Comparison of ENCODE assay signal across 9 cellular contexts in the genomic region with DNA sequence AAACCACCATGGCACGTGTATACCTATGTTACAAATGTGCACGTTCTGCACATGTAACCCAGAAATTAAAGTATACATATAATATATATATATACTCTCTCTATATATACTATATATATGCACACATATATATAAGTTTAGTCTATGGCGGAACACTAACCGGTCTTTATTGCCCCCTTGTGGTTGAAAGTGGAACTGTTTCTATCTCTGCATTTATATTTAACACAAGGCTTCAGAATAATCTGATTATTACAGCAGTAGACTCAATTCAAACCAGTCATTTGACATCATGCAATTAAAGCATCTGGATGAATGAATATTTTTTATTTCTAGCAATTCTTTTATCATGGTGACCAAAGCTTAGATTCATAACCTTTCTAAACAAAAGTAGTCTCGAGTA. TPM values are rescaled to one million over a fixed set of nuclear protein-coding genes. Genes with fewer than 3 reads are reported as not detected.
A peak's percentile ranks its signal among the peaks of the same experiment; 100 is the strongest.
DNase-seq lines count a peak whose midpoint lies in the region; ATAC-seq, FAIRE-seq and TF ChIP-seq lines count a peak whose summit lies in the region.
"Had no signal": no experiment of that assay in that cellular context is flagged by ENCODE, and none has a peak within 500 bp of the region (broad histone marks: within the 10 kb centered on the region; RNA-seq: fewer than 3 reads in every experiment).

No MANE protein-coding gene starts in this region.

- no peaks in the 10 kb centered on the region for H3K27me3 ChIP-seq in thyroid gland

- H3K4me1 Mint-ChIP-seq in activated B cell treated with CpG ODN at 0.5 μM for 24 hours, result peaks cover 2% of the 10 kb centered on the region
- H3K4me1 Mint-ChIP-seq in immature natural killer cell, result no peaks in the 10 kb centered on the region

- H3K9me3 Mint-ChIP-seq in activated B cell treated with CpG ODN at 0.5 μM for 24 hours (no peaks in the 10 kb centered on the region), immature natural killer cell (no peaks in the 10 kb centered on the region)

- H3K4me1 ChIP-seq in thyroid gland, result no peaks in the 10 kb centered on the region

- no peaks in the 10 kb centered on the region for H3K36me3 ChIP-seq in thyroid gland

- peak; percentile 73 for ATAC-seq in GM19351 (IDR thresholded peaks at IDR 0.05; ENCODE audit: unreplicated experiment)
- ATAC-seq in activated B cell treated with CpG ODN at 0.5 μM for 24 hours (ENCODE audit: low read depth), result peak; percentile 37
- ATAC-seq in omental fat pad (ENCODE audit: low FRiP score), result no peak
- no peak for ATAC-seq in GM18520 (IDR thresholded peaks at IDR 0.05; ENCODE audit: unreplicated experiment)

- CTCF ChIA-PET in activated B cell treated with CpG ODN at 0.5 μM for 24 hours (lab: Charles Lee), result interaction anchor here (0.6 to 1.9 kb wide), 2 partner anchors 107 to 284 kb away, joined by 3 to 8 read pairs; a partner anchor contains a TSS

- no peak overlapping the region for H3K4me3 Mint-ChIP-seq in activated B cell treated with CpG ODN at 0.5 μM for 24 hours
- H3K4me3 Mint-ChIP-seq in immature natural killer cell, result no peak overlapping the region

- no peak overlapping the region for H3K4me3 ChIP-seq in thyroid gland (replicated peaks in 1 of 3)

- H3K27ac ChIP-seq in thyroid gland, result no peak overlapping the region

- FAIRE-seq in D721Med (lab: Jason Lieb, UNC), result no peak

- H3K36me3 Mint-ChIP-seq in activated B cell treated with CpG ODN at 0.5 μM for 24 hours (ENCODE audit: low read depth) (no peaks in the 10 kb centered on the region), immature natural killer cell (no peaks in the 10 kb centered on the region)

- intact Hi-C loops in activated B cell treated with CpG ODN at 0.5 μM for 24 hours (cut with micrococcal nuclease), result loop anchor here (1.0 kb wide), 3 partner anchors 106 to 284 kb away; no protein-coding TSS in a partner anchor
- intact Hi-C loops in thyroid gland (cut with DNase I), result loop anchor here (5.0 kb wide), 1 partner anchor 285 kb away; no protein-coding TSS in a partner anchor

- POLR2A ChIA-PET in activated B cell treated with CpG ODN at 0.5 μM for 24 hours (lab: Charles Lee), result no interaction called here

- DNase-seq in D721Med (ENCODE audit: insufficient read length, low spot score), result no peak
- peak; percentile 17 for DNase-seq in NCI-H187 treated with DMSO at 0.1 percent for 48 hours (lab: John Stamatoyannopoulos, UW)
- DNase-seq in activated B cell treated with CpG ODN at 0.5 μM for 24 hours, result no peak
- DNase-seq in immature natural killer cell, result peak; percentile 31 to 55 (median 46)
- DNase-seq in thyroid gland, result no peak
- no peak for DNase-seq in omental fat pad (ENCODE audit: low spot score)

- H3K27me3 Mint-ChIP-seq in activated B cell treated with CpG ODN at 0.5 μM for 24 hours (no peaks in the 10 kb centered on the region), immature natural killer cell (ENCODE audit: low read depth in 3 of 3) (peaks cover 2 to 5% (median 3%) of the 10 kb centered on the region in 3 donors)

- no peak for TF ChIP-seq POLR2A in thyroid gland (IDR thresholded peaks at IDR 0.05)

- TF ChIP-seq CTCF in D721Med (IDR thresholded peaks at IDR 0.05; ENCODE audit: insufficient read depth, missing control alignments) (peak; percentile 40), activated B cell treated with CpG ODN at 0.5 μM for 24 hours (IDR thresholded peaks at IDR 0.05) (no peak), thyroid gland (IDR thresholded peaks at IDR 0.05) (peak; percentile 34 to 85 (median 53)), omental fat pad (IDR thresholded peaks at IDR 0.05) (no peak)

- 18 to 24% methylated on average over 5 of the region's 5 CpGs for WGBS in thyroid gland, 2 donors

- H3K9me3 ChIP-seq in thyroid gland, result no peaks in the 10 kb centered on the region

- H3K27ac Mint-ChIP-seq in activated B cell treated with CpG ODN at 0.5 μM for 24 hours, result no peak overlapping the region
- no peak overlapping the region for H3K27ac Mint-ChIP-seq in immature natural killer cell

RNA-seq across cellular contexts. Expression of a gene that starts 14.6 kb away (rescaled TPM):
- total RNA-seq in activated B cell treated with CpG ODN at 0.5 μM for 24 hours, result 0.39 and 0.51 TPM in 2 replicates
- polyA plus RNA-seq in immature natural killer cell, result under 1 TPM; 0.33 to 0.43 (median 0.38) TPM
- 1 to 10 TPM; 1.9 to 4.1 (median 2.9) TPM for total RNA-seq in thyroid gland
- 1 to 10 TPM in 1 of 4 donors, under 1 TPM in 3; 0.50 to 3.9 (median 0.76) TPM for total RNA-seq in omental fat pad

RNA-seq across cellular contexts. Expression of a gene that starts 40.9 kb away (rescaled TPM):
- total RNA-seq in activated B cell treated with CpG ODN at 0.5 μM for 24 hours (not detected in 2 replicates), thyroid gland (1 to 10 TPM in 3 of 4 donors, under 1 TPM in 1; 0.33 to 2.2 (median 1.5) TPM), omental fat pad (10 to 100 TPM in 1 of 4 donors, 1 to 10 TPM in 1, under 1 TPM in 2; 0.38 to 18.8 (median 1.4) TPM)
- polyA plus RNA-seq in immature natural killer cell, result not detected
- total RNA-seq: T-helper 2 cell treated with Interferon-gamma antibody and Interleukin-4, amounts not matched to agents 100 ng/mL and 5 ng/mL, for 36 hours had no signal

Comparison
In these comparisons a context has a peak if more than half of its experiments do, and no peak if none do; other contexts are left out.
1. DNase-seq: peak in NCI-H187 treated with DMSO at 0.1 percent for 48 hours (single experiment) and immature natural killer cell (3 of 3); none in D721Med (single experiment), activated B cell treated with CpG ODN at 0.5 μM for 24 hours (single experiment), thyroid gland (0 of 2) and omental fat pad (single experiment).
2. CTCF ChIP-seq: peak in D721Med (single experiment) and thyroid gland (6 of 6); none in activated B cell treated with CpG ODN at 0.5 μM for 24 hours (single experiment) and omental fat pad (0 of 3).
3. ATAC-seq: peak in GM19351 (single experiment) and activated B cell treated with CpG ODN at 0.5 μM for 24 hours (single experiment); none in omental fat pad (single experiment) and GM18520 (single experiment).